ENCODE assay signal across 13 cellular contexts in genomic region chr3:106635271-106635670, GRCh38.
DNase-seq lines count a peak whose midpoint lies in the region; ATAC-seq and TF ChIP-seq lines count a peak whose summit lies in the region.
"Had no signal": no experiment of that assay in that cellular context is flagged by ENCODE, and none has a peak within 500 bp of the region (broad histone marks: within the 10 kb centered on the region; RNA-seq: fewer than 3 reads in every experiment).

No MANE protein-coding gene starts in this region.

- ATAC-seq in GM21423 (IDR thresholded peaks at IDR 0.05; ENCODE audit: unreplicated experiment) (peak; percentile 60), GM19395 (IDR thresholded peaks at IDR 0.05; ENCODE audit: unreplicated experiment) (no peak)
- ATAC-seq: gastrocnemius medialis had no signal

- H3K36me3 Mint-ChIP-seq in activated CD4-positive, alpha-beta memory T cell treated with anti-CD3 and anti-CD28 coated beads for 36 hours = no peaks in the 10 kb centered on the region
- H3K36me3 Mint-ChIP-seq: activated naive CD8-positive, alpha-beta T cell; mesothelial cell of epicardium had no signal

- intact Hi-C loops in activated CD4-positive, alpha-beta memory T cell treated with anti-CD3 and anti-CD28 coated beads for 36 hours (cut with micrococcal nuclease) = no loop called here

- TF ChIP-seq CTCF in AG10803 (conservative IDR thresholded peaks at IDR 0.05; ENCODE audit: low read length) = no peak

- POLR2A ChIA-PET in activated CD4-positive, alpha-beta memory T cell treated with anti-CD3 and anti-CD28 coated beads for 36 hours (lab: Charles Lee) = no interaction called here

- no peaks in the 10 kb centered on the region for H3K4me1 Mint-ChIP-seq in activated CD4-positive, alpha-beta memory T cell treated with anti-CD3 and anti-CD28 coated beads for 36 hours (ENCODE audit: low read depth)

- CTCF ChIA-PET in activated CD4-positive, alpha-beta memory T cell treated with anti-CD3 and anti-CD28 coated beads for 36 hours (lab: Charles Lee) = no interaction called here

- H3K27me3 Mint-ChIP-seq in activated CD4-positive, alpha-beta memory T cell treated with anti-CD3 and anti-CD28 coated beads for 36 hours = peaks cover 3% of the 10 kb centered on the region

- H3K4me3 Mint-ChIP-seq in activated CD4-positive, alpha-beta memory T cell treated with anti-CD3 and anti-CD28 coated beads for 36 hours = no peak overlapping the region
- H3K4me3 Mint-ChIP-seq: activated naive CD8-positive, alpha-beta T cell; mesothelial cell of epicardium had no signal

- no peak overlapping the region for H3K4me3 ChIP-seq in AG10803 (ENCODE audit: low read length)
- H3K4me3 ChIP-seq: gastrocnemius medialis had no signal

- no peaks in the 10 kb centered on the region for H3K9me3 Mint-ChIP-seq in activated CD4-positive, alpha-beta memory T cell treated with anti-CD3 and anti-CD28 coated beads for 36 hours
- H3K9me3 Mint-ChIP-seq: mesothelial cell of epicardium had no signal

- H3K27ac Mint-ChIP-seq in activated CD4-positive, alpha-beta memory T cell treated with anti-CD3 and anti-CD28 coated beads for 36 hours = no peak overlapping the region
- H3K27ac Mint-ChIP-seq: activated naive CD8-positive, alpha-beta T cell; mesothelial cell of epicardium had no signal

- DNase-seq in AG10803 (ENCODE audit: low read depth) (peak; percentile 97), MV-4-11 (lab: John Stamatoyannopoulos, UW) (peak; percentile 40), fibroblast of gingiva (ENCODE audit: low read depth) (peak; percentile 77), COLO668 (lab: John Stamatoyannopoulos, UW; ENCODE audit: unreplicated experiment) (no peak), NCI-H82 treated with DMSO at 0.1 percent for 48 hours (lab: John Stamatoyannopoulos, UW; ENCODE audit: unreplicated experiment) (no peak)
- DNase-seq in activated CD4-positive, alpha-beta memory T cell treated with anti-CD3 and anti-CD28 coated beads for 36 hours = no peak
- DNase-seq: DMS 273 treated with DMSO at 0.1 percent for 48 hours, gastrocnemius medialis, NCI-H526 treated with DMSO at 0.1 percent for 48 hours had no signal

Comparison
In these comparisons a context has a peak if more than half of its experiments do, and no peak if none do; other contexts are left out.
1. DNase-seq: peak in AG10803 (single experiment), MV-4-11 (single experiment) and fibroblast of gingiva (single experiment); none in COLO668 (single experiment), activated CD4-positive, alpha-beta memory T cell treated with anti-CD3 and anti-CD28 coated beads for 36 hours (single experiment) and NCI-H82 treated with DMSO at 0.1 percent for 48 hours (single experiment).